ENCODE assay signal across 33 cellular contexts in the genomic region with DNA sequence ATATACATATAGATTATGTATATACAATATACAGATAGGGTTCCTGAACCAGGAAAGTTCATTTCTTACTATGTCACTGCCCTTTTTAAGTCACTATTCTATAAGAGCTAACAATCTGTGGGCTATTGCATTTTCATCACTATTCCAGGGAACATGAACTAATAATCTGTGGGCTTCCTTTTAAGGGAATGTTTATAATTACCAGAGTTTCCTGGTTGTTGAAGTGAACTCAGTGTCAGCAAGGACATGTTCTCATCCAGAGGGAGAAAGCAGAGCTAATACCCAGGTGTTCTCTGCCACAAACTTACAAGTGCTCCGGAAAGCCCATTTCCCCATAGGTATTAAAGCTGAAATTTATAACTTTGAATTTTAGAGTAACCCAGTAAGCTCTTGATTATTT.
DNase-seq lines count a peak whose midpoint lies in the region; ATAC-seq, FAIRE-seq and TF ChIP-seq lines count a peak whose summit lies in the region.
"Had no signal": no experiment of that assay in that cellular context is flagged by ENCODE, and none has a peak within 500 bp of the region (broad histone marks: within the 10 kb centered on the region; RNA-seq: fewer than 3 reads in every experiment).

No MANE protein-coding gene starts in this region.

- TF ChIP-seq RAD21 in HepG2 (CRISPR knock-in tag; IDR thresholded peaks at IDR 0.05), result no peak

- TF ChIP-seq EP300 in HepG2 (IDR thresholded peaks at IDR 0.05; ENCODE audit: low read depth in 2 of 2, low read length in 2 of 2) (no peak), HepG2 (CRISPR knock-in tag; IDR thresholded peaks at IDR 0.05; ENCODE audit: borderline replicate concordance) (no peak)

- no peaks in the 10 kb centered on the region for H3K27me3 Mint-ChIP-seq in MCF 10A (ENCODE audit: insufficient read depth, unreplicated experiment)
- H3K27me3 Mint-ChIP-seq: activated CD4-positive, alpha-beta memory T cell treated with anti-CD3 and anti-CD28 coated beads, Interleukin-2, amount 10 ng/mL, durations not matched to agents 7 days and 5 days; activated naive CD8-positive, alpha-beta T cell treated with anti-CD3 and anti-CD28 coated beads for 36 hours; CD4-positive, alpha-beta memory T cell; naive B cell had no signal

- TF ChIP-seq CTCF in mammary epithelial cell (conservative IDR thresholded peaks at IDR 0.05 in 1 of 2, IDR thresholded peaks at IDR 0.05 in 1 of 2; ENCODE audit: extremely low read depth in 1 of 2, insufficient read depth in 1 of 2, low read depth in 1 of 2, low read length in 2 of 2), result no peak
- TF ChIP-seq CTCF in MCF 10A (IDR thresholded peaks at IDR 0.05; ENCODE audit: unreplicated experiment), result no peak
- no peak for TF ChIP-seq CTCF in cardiac fibroblast (IDR thresholded peaks at IDR 0.05; ENCODE audit: low read depth, low read length)
- TF ChIP-seq CTCF in fibroblast of villous mesenchyme (IDR thresholded peaks at IDR 0.05; ENCODE audit: insufficient read depth, low read depth, low read length), result no peak
- TF ChIP-seq CTCF in HepG2 (CRISPR knock-in tag; IDR thresholded peaks at IDR 0.05), result no peak

- H3K27ac ChIP-seq in mammary epithelial cell (ENCODE audit: insufficient read depth, low read depth, low read length) (peak overlapping the region; percentile 35), HepG2 (ENCODE audit: extremely low read length, insufficient read depth, low read length) (no peak overlapping the region)
- H3K27ac ChIP-seq: ascending aorta, neutrophil, psoas muscle, RWPE1, thoracic aorta had no signal

- H3K4me1 ChIP-seq in mammary epithelial cell (ENCODE audit: insufficient read depth, low read length), result peaks cover 6% of the 10 kb centered on the region
- H3K4me1 ChIP-seq in HepG2 (ENCODE audit: insufficient read depth, low read length), result peaks cover 4% of the 10 kb centered on the region; the same call in 1 of the 2 replicates
- H3K4me1 ChIP-seq: ascending aorta, left lung had no signal

- no peak overlapping the region for H3K9ac ChIP-seq in mammary epithelial cell (ENCODE audit: insufficient read depth, low read length)
- H3K9ac ChIP-seq in HepG2 (ENCODE audit: insufficient read depth, low read depth, low read length), result no peak overlapping the region

- FAIRE-seq in HepG2 (lab: Jason Lieb, UNC), result no peak
- FAIRE-seq: A204.1, G401.6, urothelium cell line had no signal

- dilution Hi-C loops in mammary epithelial cell (cut with HindIII; ENCODE audit: low sequenced_read_pairs), result no loop called here

- CTCF ChIA-PET in mammary epithelial cell (lab: Charles Lee; ENCODE audit: low non-redundant PET) (no interaction called here), MCF 10A (lab: Yijun Ruan, JAX) (interaction anchor here (0.9 kb wide), 1 partner anchor 646 kb away, joined by 3 read pairs; no protein-coding TSS in a partner anchor), HepG2 (lab: Yijun Ruan, JAX; ENCODE audit: low intra/inter-chr PET ratio, low total read pairs) (no interaction called here)

- H3K4me3 Mint-ChIP-seq in MCF 10A (ENCODE audit: unreplicated experiment), result no peak overlapping the region
- H3K4me3 Mint-ChIP-seq: activated CD4-positive, alpha-beta memory T cell treated with anti-CD3 and anti-CD28 coated beads, Interleukin-2, amount 10 ng/mL, durations not matched to agents 7 days and 5 days; activated naive CD8-positive, alpha-beta T cell treated with anti-CD3 and anti-CD28 coated beads for 36 hours; CD4-positive, alpha-beta memory T cell; mesothelial cell of epicardium; naive B cell had no signal

- ATAC-seq in HepG2, result no peak
- ATAC-seq in activated naive CD4-positive, alpha-beta T cell treated with anti-CD3 and anti-CD28 coated beads, Interleukin-2, amount 50 U/mL, for 72 hours, result no peak
- ATAC-seq: left lung; psoas muscle; stimulated activated naive CD8-positive, alpha-beta T cell treated with anti-CD3 and anti-CD28 coated beads, Interleukin-15, Interleukin-2, amounts not matched to agents 100 U/mL and 50 U/mL, for 24 hours had no signal

- in situ Hi-C loops in mammary epithelial cell (cut with MboI; ENCODE audit: low sequenced_read_pairs in 2 of 2), result no loop called here
- in situ Hi-C loops in HepG2 (cut with HindIII; ENCODE audit: extremely low pct_ligation_motif_present, low pct_unique_long_range_greater_than_20kb), result no loop called here

- POLR2A ChIA-PET in MCF 10A (lab: Yijun Ruan, JAX), result no interaction called here
- POLR2A ChIA-PET in HepG2 (lab: Yijun Ruan, JAX), result no interaction called here

- BruUV-seq in mammary epithelial cell (replicated peaks; lab: Mats Ljungman, UMichigan) (no TSS peak), MCF 10A (replicated peaks; lab: Mats Ljungman, UMichigan) (no TSS peak), HepG2 (replicated peaks; lab: Mats Ljungman, UMichigan) (no TSS peak)

- no peak overlapping the region for H3K4me3 ChIP-seq in mammary epithelial cell (replicated peaks in 1 of 3; ENCODE audit: insufficient read depth in 1 of 3, low read depth in 2 of 3, low read length in 3 of 3)
- no peak overlapping the region for H3K4me3 ChIP-seq in cardiac fibroblast (replicated peaks in 1 of 2; ENCODE audit: low read depth in 2 of 2, low read length in 2 of 2)
- no peak overlapping the region for H3K4me3 ChIP-seq in fibroblast of villous mesenchyme (ENCODE audit: low read depth, low read length)
- no peak overlapping the region for H3K4me3 ChIP-seq in HepG2 (replicated peaks in 1 of 3; ENCODE audit: insufficient read depth in 1 of 3, low read depth in 2 of 3, low read length in 3 of 3)
- H3K4me3 ChIP-seq: ascending aorta, left lung, psoas muscle, thoracic aorta had no signal

- H3K9me3 ChIP-seq in mammary epithelial cell (replicated peaks; ENCODE audit: insufficient read depth, low read length) (no peaks in the 10 kb centered on the region), HepG2 (ENCODE audit: low read length) (no peaks in the 10 kb centered on the region)
- H3K9me3 ChIP-seq: ascending aorta, left lung, neutrophil, psoas muscle, thoracic aorta had no signal

- peaks cover 6% of the 10 kb centered on the region for H3K36me3 Mint-ChIP-seq in MCF 10A (ENCODE audit: insufficient read depth, unreplicated experiment)
- H3K36me3 Mint-ChIP-seq in activated naive CD4-positive, alpha-beta T cell treated with anti-CD3 and anti-CD28 coated beads, Interleukin-2, amount 50 U/mL, for 72 hours, result peaks cover 25 to 31% of the 10 kb centered on the region in 2 donors

- intact Hi-C loops in mammary epithelial cell (cut with micrococcal nuclease) (no loop called here), MCF 10A (cut with micrococcal nuclease) (no loop called here), HepG2 (cut with micrococcal nuclease; ENCODE audit: unreplicated experiment) (no loop called here)

- peaks cover 6% of the 10 kb centered on the region for H3K4me1 Mint-ChIP-seq in MCF 10A (ENCODE audit: insufficient read depth, unreplicated experiment)
- H3K4me1 Mint-ChIP-seq: activated CD4-positive, alpha-beta memory T cell treated with anti-CD3 and anti-CD28 coated beads, Interleukin-2, amount 10 ng/mL, durations not matched to agents 7 days and 5 days; naive B cell had no signal

- H3K27me3 ChIP-seq in mammary epithelial cell (ENCODE audit: insufficient read depth, low read length) (no peaks in the 10 kb centered on the region), HepG2 (ENCODE audit: control insufficient read depth in 1 of 2, insufficient read depth in 2 of 2, low read length in 2 of 2) (no peaks in the 10 kb centered on the region)
- H3K27me3 ChIP-seq: ascending aorta, left lung, neutrophil had no signal

- DNase-seq in mammary epithelial cell (no peak), MCF 10A (ENCODE audit: unreplicated experiment) (no peak), cardiac fibroblast (ENCODE audit: low read depth in 2 of 2) (peak; percentile 12 to 66), fibroblast of villous mesenchyme (ENCODE audit: low read depth) (peak; percentile 63), HepG2 (ENCODE audit: low spot score) (no peak), NCI-H510A (lab: John Stamatoyannopoulos, UW) (no peak), NCI-H1694 treated with DMSO at 0.1 percent for 48 hours (lab: John Stamatoyannopoulos, UW) (no peak)
- no peak for DNase-seq in activated naive CD4-positive, alpha-beta T cell treated with anti-CD3 and anti-CD28 coated beads, Interleukin-2, amount 50 U/mL, for 72 hours (ENCODE audit: low spot score in 2 of 2)
- DNase-seq: activated CD4-positive, alpha-beta memory T cell treated with anti-CD3 and anti-CD28 coated beads, Interleukin-2, amount 10 ng/mL, durations not matched to agents 7 days and 5 days; activated CD4-positive, alpha-beta T cell treated with anti-CD3 and anti-CD28 coated beads for 1 hour; activated CD8-positive, alpha-beta memory T cell treated with anti-CD3 and anti-CD28 coated beads, Interleukin-2, amount 50 U/mL, for 48 hours; activated effector memory CD4-positive, alpha-beta T cell treated with Interleukin-2 at 50 U/mL for 16 hours; activated naive CD8-positive, alpha-beta T cell treated with anti-CD3 and anti-CD28 coated beads for 36 hours; CD4-positive, alpha-beta memory T cell; H7; KBM-7; left lung; MM.1S; naive B cell; NCI-H1417 treated with DMSO at 0.1 percent for 48 hours; NCI-H446; NCI-H82; psoas muscle; stimulated activated naive CD8-positive, alpha-beta T cell treated with anti-CD3 and anti-CD28 coated beads, Interleukin-15, Interleukin-2, amounts not matched to agents 100 U/mL and 50 U/mL, for 24 hours; T-helper 2 cell had no signal

- no peaks in the 10 kb centered on the region for H3K9me3 Mint-ChIP-seq in MCF 10A (ENCODE audit: unreplicated experiment)
- H3K9me3 Mint-ChIP-seq in activated naive CD4-positive, alpha-beta T cell treated with anti-CD3 and anti-CD28 coated beads, Interleukin-2, amount 50 U/mL, for 72 hours, result peaks cover 4 to 20% of the 10 kb centered on the region in 2 donors
- H3K9me3 Mint-ChIP-seq: activated CD4-positive, alpha-beta memory T cell treated with anti-CD3 and anti-CD28 coated beads, Interleukin-2, amount 10 ng/mL, durations not matched to agents 7 days and 5 days had no signal

- 100% methylated on average over 1 of the region's 1 CpG for WGBS in mammary epithelial cell (ENCODE audit: low coverage, missing lambda C conversion rate)
- 100% methylated on average over 1 of the region's 1 CpG for WGBS in HepG2 (ENCODE audit: low lambda C conversion rate)

- TF ChIP-seq POLR2A in HepG2 (IDR thresholded peaks at IDR 0.05; ENCODE audit: insufficient read depth in 1 of 2, low read depth in 2 of 2, low read length in 2 of 2), result no peak

- H3K27ac Mint-ChIP-seq in MCF 10A (ENCODE audit: low read depth, unreplicated experiment), result no peak overlapping the region
- no peak overlapping the region for H3K27ac Mint-ChIP-seq in activated naive CD4-positive, alpha-beta T cell treated with anti-CD3 and anti-CD28 coated beads, Interleukin-2, amount 50 U/mL, for 72 hours
- H3K27ac Mint-ChIP-seq: activated CD4-positive, alpha-beta memory T cell treated with anti-CD3 and anti-CD28 coated beads, Interleukin-2, amount 10 ng/mL, durations not matched to agents 7 days and 5 days; activated naive CD8-positive, alpha-beta T cell treated with anti-CD3 and anti-CD28 coated beads for 36 hours; CD4-positive, alpha-beta memory T cell; mesothelial cell of epicardium; naive B cell had no signal

- H3K4me2 ChIP-seq in mammary epithelial cell (ENCODE audit: insufficient read depth, low read depth, low read length) (no peak overlapping the region), HepG2 (ENCODE audit: low read depth, low read length) (no peak overlapping the region)

- no peaks in the 10 kb centered on the region for H4K20me1 ChIP-seq in mammary epithelial cell (ENCODE audit: insufficient read depth, low read length)
- no peaks in the 10 kb centered on the region for H4K20me1 ChIP-seq in HepG2 (ENCODE audit: insufficient read depth, low read length)

- H3K36me3 ChIP-seq in mammary epithelial cell (ENCODE audit: insufficient read depth, low read length) (no peaks in the 10 kb centered on the region), HepG2 (replicated peaks in 1 of 2; ENCODE audit: control insufficient read depth in 1 of 2, insufficient read depth in 2 of 2, low read length in 2 of 2) (no peaks in the 10 kb centered on the region; a peak in 1 of 5 replicates)
- H3K36me3 ChIP-seq: neutrophil had no signal

- no peak overlapping the region for H2AFZ ChIP-seq in mammary epithelial cell (ENCODE audit: low read depth, low read length)
- no peak overlapping the region for H2AFZ ChIP-seq in HepG2 (ENCODE audit: low read length)

- H3K79me2 ChIP-seq in mammary epithelial cell (ENCODE audit: insufficient read depth, low read length) (no peaks in the 10 kb centered on the region), HepG2 (ENCODE audit: insufficient read depth, low read length) (no peaks in the 10 kb centered on the region)

Comparison
In these comparisons a context has a peak if more than half of its experiments do, and no peak if none do; other contexts are left out.
1. DNase-seq: peak in cardiac fibroblast (2 of 2) and fibroblast of villous mesenchyme (single experiment); none in mammary epithelial cell (single experiment), MCF 10A (single experiment), HepG2 (single experiment), NCI-H510A (single experiment), NCI-H1694 treated with DMSO at 0.1 percent for 48 hours (single experiment) and activated naive CD4-positive, alpha-beta T cell treated with anti-CD3 and anti-CD28 coated beads, Interleukin-2, amount 50 U/mL, for 72 hours (0 of 2).